Comparison of ENCODE assay signal across 8 cellular contexts in genomic region chr1:15620155-15620545, GRCh38. TPM values are rescaled to one million over a fixed set of nuclear protein-coding genes. Genes with fewer than 3 reads are reported as not detected.
DNase-seq lines count a peak whose midpoint lies in the region; ATAC-seq and TF ChIP-seq lines count a peak whose summit lies in the region.

No MANE protein-coding gene starts in this region.

- H3K4me1 ChIP-seq in thyroid gland (peaks cover 36 to 45% of the 10 kb centered on the region in 2 donors), neuronal stem cell (ENCODE audit: control insufficient read depth in 2 of 2, insufficient read depth in 1 of 2, low read depth in 1 of 2, low read length in 2 of 2) (peaks cover 5 to 6% of the 10 kb centered on the region in 2 donors)

- H3K4me1 Mint-ChIP-seq in activated B cell treated with CpG ODN at 0.5 μM for 24 hours, result peaks cover 66% of the 10 kb centered on the region

- 56 to 64% methylated on average over 1 of the region's 1 CpG for WGBS in thyroid gland, 2 donors
- no CpG with 5 or more reads among the region's 1 CpG for WGBS in neuronal stem cell (ENCODE audit: extremely low coverage in 2 of 2, insufficient read length in 2 of 2, insufficient replicate concordance in 1 of 2), 2 donors

- H3K36me3 Mint-ChIP-seq in activated B cell treated with CpG ODN at 0.5 μM for 24 hours (ENCODE audit: low read depth), result peaks cover 36% of the 10 kb centered on the region

- DNase-seq in activated gamma-delta T cell treated with Interleukin-2 at 50 U/mL for 16 hours (peak; percentile 18), activated gamma-delta T cell (lab: John Stamatoyannopoulos, UW) (no peak), activated B cell treated with CpG ODN at 0.5 μM for 24 hours (no peak), hepatic stellate cell (ENCODE audit: low spot score) (peak; percentile 46), thyroid gland (no peak), neuronal stem cell (ENCODE audit: low spot score) (no peak), hippocampal formation (lab: John Stamatoyannopoulos, UW) (no peak)

- no peak for TF ChIP-seq POLR2A in thyroid gland (IDR thresholded peaks at IDR 0.05)

- no peak overlapping the region for H3K4me2 ChIP-seq in neuronal stem cell (ENCODE audit: insufficient read depth, low read length, poor library complexity, severe bottlenecking)

- no peak overlapping the region for H2AFZ ChIP-seq in neuronal stem cell (ENCODE audit: low read length)

- H3K9me3 ChIP-seq in thyroid gland (no peaks in the 10 kb centered on the region), neuronal stem cell (replicated peaks in 1 of 2; ENCODE audit: control insufficient read depth in 2 of 2, insufficient read depth in 1 of 2, low read depth in 1 of 2, low read length in 2 of 2) (no peaks in the 10 kb centered on the region)

- no peaks in the 10 kb centered on the region for H3K27me3 ChIP-seq in thyroid gland
- no peaks in the 10 kb centered on the region for H3K27me3 ChIP-seq in neuronal stem cell (ENCODE audit: control insufficient read depth in 3 of 3, insufficient read depth in 3 of 3, low read depth in 1 of 3, low read length in 3 of 3)

- POLR2A ChIA-PET in activated B cell treated with CpG ODN at 0.5 μM for 24 hours (lab: Charles Lee), result interaction anchor here (4.1 kb wide), 1 partner anchor 17 kb away, joined by 70 read pairs; no protein-coding TSS in a partner anchor

- H3K27ac ChIP-seq in thyroid gland (peak overlapping the region in 2 of 3 donors; percentile 89 to 92), neuronal stem cell (replicated peaks; ENCODE audit: low read length) (no peak overlapping the region)

- no peak overlapping the region for H3K4ac ChIP-seq in neuronal stem cell (ENCODE audit: low read length)

- ATAC-seq in activated B cell treated with CpG ODN at 0.5 μM for 24 hours (ENCODE audit: low read depth), result no peak
- no peak for ATAC-seq in GM21825 (IDR thresholded peaks at IDR 0.05; ENCODE audit: unreplicated experiment)

- H3K36me3 ChIP-seq in thyroid gland (no peaks in the 10 kb centered on the region), neuronal stem cell (replicated peaks in 1 of 2; ENCODE audit: control insufficient read depth in 2 of 2, insufficient read depth in 2 of 2, low read length in 2 of 2) (peaks cover 0 to 25% of the 10 kb centered on the region in 2 donors)

- no peaks in the 10 kb centered on the region for H3K27me3 Mint-ChIP-seq in activated B cell treated with CpG ODN at 0.5 μM for 24 hours

- no peak overlapping the region for H2BK12ac ChIP-seq in neuronal stem cell (ENCODE audit: low read length)

- H2BK120ac ChIP-seq in neuronal stem cell (ENCODE audit: low read depth, low read length), result no peak overlapping the region

- H3K14ac ChIP-seq in neuronal stem cell (ENCODE audit: low read length), result no peak overlapping the region

- H4K8ac ChIP-seq in neuronal stem cell (ENCODE audit: low read depth, low read length), result no peak overlapping the region

- H3K23ac ChIP-seq in neuronal stem cell (ENCODE audit: low read depth, low read length, poor library complexity), result no peak overlapping the region

- H3K4me3 Mint-ChIP-seq in activated B cell treated with CpG ODN at 0.5 μM for 24 hours, result peak overlapping the region; percentile 44

- no peak overlapping the region for H3K9ac ChIP-seq in neuronal stem cell (ENCODE audit: low read depth, low read length, poor library complexity)

- CTCF ChIA-PET in activated B cell treated with CpG ODN at 0.5 μM for 24 hours (lab: Charles Lee), result no interaction called here

- no peaks in the 10 kb centered on the region for H3K9me3 Mint-ChIP-seq in activated B cell treated with CpG ODN at 0.5 μM for 24 hours

- no peak for TF ChIP-seq CTCF in activated B cell treated with CpG ODN at 0.5 μM for 24 hours (IDR thresholded peaks at IDR 0.05)
- no peak for TF ChIP-seq CTCF in thyroid gland (IDR thresholded peaks at IDR 0.05)

- H2AK5ac ChIP-seq in neuronal stem cell (ENCODE audit: low read depth, low read length), result no peak overlapping the region

- H2BK5ac ChIP-seq in neuronal stem cell (ENCODE audit: low read length), result no peak overlapping the region

- no peak overlapping the region for H4K91ac ChIP-seq in neuronal stem cell (ENCODE audit: low read depth, low read length, poor library complexity)

- intact Hi-C loops in activated B cell treated with CpG ODN at 0.5 μM for 24 hours (cut with micrococcal nuclease), result loop anchor here (5.0 kb wide), 1 partner anchor 37 kb away; a partner anchor contains a TSS
- intact Hi-C loops in thyroid gland (cut with DNase I), result no loop called here

- H3K18ac ChIP-seq in neuronal stem cell (ENCODE audit: low read length), result no peak overlapping the region

- H3K4me3 ChIP-seq in thyroid gland (replicated peaks in 1 of 3), result no peak overlapping the region
- H3K4me3 ChIP-seq in neuronal stem cell (ENCODE audit: low read length in 2 of 2), result no peak overlapping the region

- H3K79me1 ChIP-seq in neuronal stem cell (ENCODE audit: low read depth, low read length), result peaks cover 3% of the 10 kb centered on the region

- H2BK15ac ChIP-seq in neuronal stem cell (ENCODE audit: low read length), result no peak overlapping the region

- peak overlapping the region; percentile 53 for H3K27ac Mint-ChIP-seq in activated B cell treated with CpG ODN at 0.5 μM for 24 hours

RNA-seq across cellular contexts. Expression of gene DDI2, which starts 2.9 kb away (rescaled TPM):
- total RNA-seq in activated B cell treated with CpG ODN at 0.5 μM for 24 hours, result 45.8 and 59.1 TPM in 2 replicates
- 10 to 100 TPM; 21.9 to 79.0 (median 38.6) TPM for total RNA-seq in thyroid gland
- 9.5 TPM for polyA plus RNA-seq in neuronal stem cell (2013, experiment 1 of 2)
- polyA plus RNA-seq in neuronal stem cell (2013, experiment 2 of 2), result 9.8 TPM

RNA-seq across cellular contexts. Expression of gene AGMAT, which starts 35.3 kb away (rescaled TPM):
- total RNA-seq in activated B cell treated with CpG ODN at 0.5 μM for 24 hours (8.1 TPM in 2 replicates), thyroid gland (1 to 10 TPM in 1 of 4 donors, under 1 TPM in 2, not detected in 1; 0.13 to 1.6 (median 0.49) TPM)
- 0.40 TPM for polyA plus RNA-seq in neuronal stem cell (2013, experiment 1 of 2)
- polyA plus RNA-seq in neuronal stem cell (2013, experiment 2 of 2), result 0.33 TPM

Comparison
In these comparisons a context has a peak if more than half of its experiments do, and no peak if none do; other contexts are left out.
1. DNase-seq: peak in activated gamma-delta T cell treated with Interleukin-2 at 50 U/mL for 16 hours (single experiment) and hepatic stellate cell (single experiment); none in activated gamma-delta T cell (single experiment), activated B cell treated with CpG ODN at 0.5 μM for 24 hours (single experiment), thyroid gland (0 of 2), neuronal stem cell (single experiment) and hippocampal formation (0 of 2).